Comparison of ENCODE assay signal across 8 cellular contexts in the genomic region with DNA sequence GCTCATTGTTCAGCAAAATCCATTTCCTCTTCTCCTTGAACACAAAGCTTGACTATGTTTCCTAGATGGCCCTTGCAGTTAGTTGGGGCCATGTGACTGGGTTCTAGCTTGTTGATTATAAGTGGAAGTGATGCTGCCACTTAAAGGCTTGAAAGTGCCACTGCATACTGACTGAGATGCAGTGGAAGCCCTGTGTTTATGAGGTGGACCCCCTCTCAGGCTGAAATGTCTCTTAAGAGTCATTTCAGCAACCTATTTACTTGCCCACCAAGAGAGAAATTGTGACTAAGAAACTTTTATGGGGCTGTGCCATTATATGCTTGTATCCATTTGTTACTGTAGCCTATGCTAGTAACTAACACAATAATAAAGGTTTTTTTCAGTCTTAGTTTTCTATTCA. TPM values are rescaled to one million over a fixed set of nuclear protein-coding genes. Genes with fewer than 3 reads are reported as not detected.
A peak's percentile ranks its signal among the peaks of the same experiment; 100 is the strongest.
DNase-seq lines count a peak whose midpoint lies in the region; ATAC-seq and TF ChIP-seq lines count a peak whose summit lies in the region.

No MANE protein-coding gene starts in this region.

- no peak for ATAC-seq in lung (ENCODE audit: insufficient read depth, low FRiP score)
- no peak for ATAC-seq in aorta (ENCODE audit: low FRiP score)
- ATAC-seq in GM18517 (IDR thresholded peaks at IDR 0.05; ENCODE audit: unreplicated experiment) = no peak

- peak; percentile 16 for DNase-seq in NK-92 treated with Interleukin-12 subunit alpha and Interleukin-12 subunit beta, amount 100 ng/mL, for 24 hours (lab: John Stamatoyannopoulos, UW)
- DNase-seq in NK-92 (lab: John Stamatoyannopoulos, UW; ENCODE audit: unreplicated experiment) = no peak
- DNase-seq in Kasumi-1 (lab: John Stamatoyannopoulos, UW) = peak; percentile 77 to 80
- DNase-seq in cardiac fibroblast (ENCODE audit: low read depth in 2 of 2) = peak; percentile 33 to 54
- no peak for DNase-seq in lung (ENCODE audit: low spot score)
- no peak for DNase-seq in aorta
- DNase-seq in NCI-H146 treated with DMSO at 0.1 percent for 48 hours (lab: John Stamatoyannopoulos, UW; ENCODE audit: unreplicated experiment) = no peak

- no peaks in the 10 kb centered on the region for H3K9me3 ChIP-seq in lung (ENCODE audit: control insufficient read depth in 2 of 2, insufficient read depth in 1 of 2, low read length in 1 of 2)
- H3K9me3 ChIP-seq in aorta (ENCODE audit: control insufficient read depth, low read length) = peaks cover 2% of the 10 kb centered on the region

- H3K27me3 ChIP-seq in lung (ENCODE audit: control insufficient read depth, insufficient read depth) (no peaks in the 10 kb centered on the region), aorta (ENCODE audit: control insufficient read depth in 1 of 2, insufficient read depth in 2 of 2, low read length in 1 of 2) (no peaks in the 10 kb centered on the region)

- TF ChIP-seq CTCF in cardiac fibroblast (IDR thresholded peaks at IDR 0.05; ENCODE audit: low read depth, low read length) (peak; percentile 46), lung (IDR thresholded peaks at IDR 0.05; ENCODE audit: control extremely low read depth, extremely low read depth) (peak; percentile 48)

- H3K27ac ChIP-seq in lung (ENCODE audit: low read depth in 1 of 2, low read length in 1 of 2) = no peak overlapping the region
- H3K27ac ChIP-seq in aorta (ENCODE audit: low read depth in 1 of 2, low read length in 2 of 2) = no peak overlapping the region

- intact Hi-C loops in aorta (cut with DNase I) = no loop called here

- no peak overlapping the region for H3K4me3 ChIP-seq in cardiac fibroblast (replicated peaks in 1 of 2; ENCODE audit: low read depth in 2 of 2, low read length in 2 of 2)
- no peak overlapping the region for H3K4me3 ChIP-seq in lung
- no peak overlapping the region for H3K4me3 ChIP-seq in aorta (ENCODE audit: low read length in 2 of 2)

- H3K4me1 ChIP-seq in lung (ENCODE audit: control insufficient read depth in 2 of 2, insufficient read depth in 2 of 2, low read length in 2 of 2) (peaks cover 0 to 1% of the 10 kb centered on the region in 2 donors), aorta (ENCODE audit: control insufficient read depth in 1 of 2, insufficient read depth in 2 of 2, low read length in 2 of 2) (no peaks in the 10 kb centered on the region)

- H3K36me3 ChIP-seq in lung (ENCODE audit: control insufficient read depth in 2 of 2, insufficient read depth in 2 of 2, low read length in 2 of 2) (no peaks in the 10 kb centered on the region), aorta (ENCODE audit: control insufficient read depth in 1 of 2, insufficient read depth in 2 of 2, low read length in 1 of 2) (no peaks in the 10 kb centered on the region)

RNA-seq across cellular contexts. Expression of gene ANP32A, which starts 8.4 kb away (rescaled TPM):
- 100 to 1,000 TPM; 105 to 197 TPM for total RNA-seq in lung
- polyA plus RNA-seq in lung = 100 to 1,000 TPM; 109 to 117 TPM
- total RNA-seq in aorta = 100 to 1,000 TPM in 1 of 2 donors, 10 to 100 TPM in 1; 76.1 to 106 TPM
- 10 to 100 TPM; 63.2 to 63.5 TPM for polyA plus RNA-seq in aorta

Comparison
In these comparisons a context has a peak if more than half of its experiments do, and no peak if none do; other contexts are left out.
1. DNase-seq: peak in NK-92 treated with Interleukin-12 subunit alpha and Interleukin-12 subunit beta, amount 100 ng/mL, for 24 hours (single experiment), Kasumi-1 (2 of 2) and cardiac fibroblast (2 of 2); none in NK-92 (single experiment), lung (single experiment), aorta (0 of 2) and NCI-H146 treated with DMSO at 0.1 percent for 48 hours (single experiment).